ENCODE assay signal across 9 cellular contexts in genomic region chr1:33298623-33299277, GRCh38. TPM values are rescaled to one million over a fixed set of nuclear protein-coding genes. Genes with fewer than 3 reads are reported as not detected.
DNase-seq lines count a peak whose midpoint lies in the region; ATAC-seq and TF ChIP-seq lines count a peak whose summit lies in the region.
"Had no signal": no experiment of that assay in that cellular context is flagged by ENCODE, and none has a peak within 500 bp of the region (broad histone marks: within the 10 kb centered on the region; RNA-seq: fewer than 3 reads in every experiment).

No MANE protein-coding gene starts in this region.

- no peak overlapping the region for H3K4me2 ChIP-seq in IMR-90 (ENCODE audit: low read depth, low read length)

- H2BK120ac ChIP-seq in IMR-90 (ENCODE audit: low read depth, low read length): no peak overlapping the region; the same call in 1 of the 2 replicates

- TF ChIP-seq RAD21 in IMR-90 (IDR thresholded peaks at IDR 0.05; ENCODE audit: low read length): peak; percentile 68

- DNase-seq in ELR (ENCODE audit: low read depth) (peak; percentile 79), IMR-90 (peak; percentile 52), SHP77 (lab: John Stamatoyannopoulos, UW) (peak; percentile 36 to 52), glomerular visceral epithelial cell (ENCODE audit: extremely low spot score) (peak; percentile 59), pons (ENCODE audit: low spot score) (peak; percentile 29), aorta (peak; percentile 86 to 92), GF-D8 (lab: John Stamatoyannopoulos, UW) (no peak)
- peak; percentile 12 to 43 (median 24) for DNase-seq in activated naive CD4-positive, alpha-beta T cell (lab: John Stamatoyannopoulos, UW)

- H3K27ac ChIP-seq in IMR-90 (ENCODE audit: insufficient read depth, low read length): no peak overlapping the region
- no peak overlapping the region for H3K27ac ChIP-seq in aorta (ENCODE audit: low read depth in 1 of 2, low read length in 2 of 2)

- 57% methylated on average over 7 of the region's 18 CpGs; no CpG with 5 or more reads in 1 of the 2 experiments for WGBS in IMR-90 (ENCODE audit: extremely low coverage in 2 of 2, insufficient read length in 1 of 2), 2 experiments
- 58 to 61% methylated on average over 18 of the region's 18 CpGs for WGBS in aorta, 2 donors

- no peaks in the 10 kb centered on the region for H3K27me3 ChIP-seq in IMR-90 (ENCODE audit: control insufficient read depth, insufficient read depth, low read length)
- no peaks in the 10 kb centered on the region for H3K27me3 ChIP-seq in aorta (ENCODE audit: control insufficient read depth in 1 of 2, insufficient read depth in 2 of 2, low read length in 1 of 2)

- H3K9ac ChIP-seq in IMR-90 (ENCODE audit: low read depth, low read length): no peak overlapping the region

- POLR2A ChIA-PET in IMR-90 (lab: Charles Lee; ENCODE audit: unreplicated experiment): no interaction called here

- no peak overlapping the region for H4K5ac ChIP-seq in IMR-90 (ENCODE audit: low read depth, low read length)

- peak overlapping the region; percentile 89 for H2AK9ac ChIP-seq in IMR-90 (replicated peaks; ENCODE audit: low read depth, low read length, poor library complexity)

- H3K79me1 ChIP-seq in IMR-90 (ENCODE audit: low read depth in 1 of 2, low read length in 2 of 2): peaks cover 0 to 25% of the 10 kb centered on the region in 2 experiments; a peak in 2 of 4 replicates

- dilution Hi-C loops in IMR-90 (cut with HindIII; ENCODE audit: low sequenced_read_pairs, unreplicated experiment): no loop called here

- intact Hi-C loops in IMR-90 (cut with micrococcal nuclease): loop anchor here (1.0 to 5.0 kb wide), 3 partner anchors 49 to 81 kb away; no protein-coding TSS in a partner anchor
- intact Hi-C loops in aorta (cut with DNase I): loop anchor here (5.0 to 10.0 kb wide), 4 partner anchors 39 to 316 kb away; no protein-coding TSS in a partner anchor

- H2BK15ac ChIP-seq in IMR-90 (ENCODE audit: low read depth, low read length): peak overlapping the region; percentile 0; the same call in 1 of the 3 replicates

- H3K36me3 ChIP-seq in IMR-90 (ENCODE audit: control insufficient read depth, insufficient read depth, low read length) (peaks cover 25% of the 10 kb centered on the region), aorta (ENCODE audit: control insufficient read depth in 1 of 2, insufficient read depth in 2 of 2, low read length in 1 of 2) (peaks cover 0 to under 1% of the 10 kb centered on the region in 2 donors)

- TF ChIP-seq CTCF in IMR-90 (conservative IDR thresholded peaks at IDR 0.05; ENCODE audit: low read depth, low read length): peak; percentile 77

- no peak overlapping the region for H3K56ac ChIP-seq in IMR-90 (ENCODE audit: extremely low read depth, insufficient read depth, low read length)

- H3K4me3 ChIP-seq in IMR-90 (ENCODE audit: insufficient read depth, low read depth, low read length) (no peak overlapping the region), aorta (ENCODE audit: low read length in 2 of 2) (no peak overlapping the region)

- no peak overlapping the region for H3K14ac ChIP-seq in IMR-90 (replicated peaks; ENCODE audit: low read depth, low read length)

- peaks cover 10% of the 10 kb centered on the region; the same call in 1 of the 2 replicates for H4K20me1 ChIP-seq in IMR-90 (ENCODE audit: insufficient read depth, low read length)

- in situ Hi-C loops in IMR-90 (cut with MboI; ENCODE audit: low sequenced_read_pairs): loop anchor here (5.0 to 10.0 kb wide), 3 partner anchors 69 to 316 kb away; no protein-coding TSS in a partner anchor

- no peak overlapping the region for H3K4ac ChIP-seq in IMR-90 (ENCODE audit: low read depth, low read length)

- no TSS peak for BruUV-seq in IMR-90 (replicated peaks; lab: Mats Ljungman, UMichigan)

- H4K91ac ChIP-seq in IMR-90 (ENCODE audit: insufficient read depth, low read depth, low read length): no peak overlapping the region

- ATAC-seq in IMR-90 (ENCODE audit: low read depth): peak; percentile 91
- ATAC-seq in aorta (ENCODE audit: low FRiP score): peak; percentile 62

- H2BK20ac ChIP-seq in IMR-90 (ENCODE audit: low read depth, low read length): no peak overlapping the region

- H3K23ac ChIP-seq in IMR-90 (ENCODE audit: low read depth, low read length): no peak overlapping the region

- CTCF ChIA-PET in IMR-90 (lab: Yijun Ruan, JAX): interaction anchor here (0.7 to 1.1 kb wide), 3 partner anchors 18 to 128 kb away, joined by 3 to 7 read pairs (median 3); no protein-coding TSS in a partner anchor

- peak overlapping the region; percentile 79 for H2AFZ ChIP-seq in IMR-90 (replicated peaks; ENCODE audit: low read length, poor library complexity)

- peaks cover 3% of the 10 kb centered on the region for H3K9me1 ChIP-seq in IMR-90 (ENCODE audit: insufficient read depth, low read length)

- no peak for TF ChIP-seq POLR2A in IMR-90 (IDR thresholded peaks at IDR 0.05; ENCODE audit: low read depth, low read length)

- H3K9me3 ChIP-seq in IMR-90 (ENCODE audit: control insufficient read depth, insufficient read depth, low read length) (no peaks in the 10 kb centered on the region), aorta (ENCODE audit: control insufficient read depth, low read length) (no peaks in the 10 kb centered on the region)

- no peak overlapping the region for H3K18ac ChIP-seq in IMR-90 (ENCODE audit: low read depth, low read length)

- H4K8ac ChIP-seq in IMR-90 (ENCODE audit: low read depth in 2 of 2, low read length in 2 of 2): peak overlapping the region in 1 of 2 experiments; percentile 59; a peak in 1 of 4 replicates

- H2AK5ac ChIP-seq in IMR-90 (ENCODE audit: low read depth, low read length): peak overlapping the region; percentile 39; the same call in 1 of the 2 replicates

- H3K4me1 ChIP-seq in IMR-90 (ENCODE audit: control insufficient read depth, insufficient read depth, low read length): peaks cover 7% of the 10 kb centered on the region
- H3K4me1 ChIP-seq in aorta (ENCODE audit: control insufficient read depth in 1 of 2, insufficient read depth in 2 of 2, low read length in 2 of 2): no peaks in the 10 kb centered on the region

- no peak overlapping the region for H2BK5ac ChIP-seq in IMR-90 (ENCODE audit: low read depth, low read length, poor library complexity, severe bottlenecking)

TF ChIP-seq in IMR-90, 13 proteins besides CTCF, POLR2A, EP300 and RAD21:
- TF ChIP-seq CEBPB (IDR thresholded peaks at IDR 0.05; ENCODE audit: low read depth, low read length) (no peak), MAFK (IDR thresholded peaks at IDR 0.05; ENCODE audit: low read depth, low read length) (no peak), SMC3 (IDR thresholded peaks at IDR 0.05; ENCODE audit: low read depth, low read length) (peak; percentile 78)

RNA-seq across cellular contexts. Expression of gene A3GALT2, which starts 22.1 kb away (rescaled TPM):
- total RNA-seq in IMR-90 (2012; rRNA removed) (not detected in 2 replicates), aorta (under 1 TPM; 0.36 to 0.81 TPM)
- polyA plus RNA-seq in IMR-90 (2012; rRNA removed) (not detected in 2 replicates), aorta (not detected)
- not detected in 2 replicates for polyA plus RNA-seq in IMR-90 (2012; cell fraction: cytosol; rRNA removed)
- 0.23 and 1.2 TPM in 2 replicates for polyA plus RNA-seq in IMR-90 (2012; cell fraction: nucleus; rRNA removed; ENCODE audit: low replicate concordance)
- total RNA-seq: activated CD8-positive, alpha-beta memory T cell treated with anti-CD3 and anti-CD28 coated beads for 36 hours had no signal

RNA-seq across cellular contexts. Expression of gene ZNF362, which starts 42.5 kb away (rescaled TPM):
- total RNA-seq in IMR-90 (2012; rRNA removed): 5.3 and 5.7 TPM in 2 replicates
- polyA plus RNA-seq in IMR-90 (2012; rRNA removed): 12.9 and 14.2 TPM in 2 replicates
- polyA plus RNA-seq in IMR-90 (2012; cell fraction: cytosol; rRNA removed): 14.6 and 19.8 TPM in 2 replicates
- 21.2 and 50.4 TPM in 2 replicates for polyA plus RNA-seq in IMR-90 (2012; cell fraction: nucleus; rRNA removed; ENCODE audit: low replicate concordance)
- total RNA-seq in aorta: 10 to 100 TPM; 36.2 to 44.0 TPM
- 10 to 100 TPM; 12.4 to 26.1 TPM for polyA plus RNA-seq in aorta
